ENCODE assay signal across 14 cellular contexts in genomic region chr18:63255435-63255834, GRCh38.
DNase-seq lines count a peak whose midpoint lies in the region; ATAC-seq and TF ChIP-seq lines count a peak whose summit lies in the region.
"Had no signal": no experiment of that assay in that cellular context is flagged by ENCODE, and none has a peak within 500 bp of the region (broad histone marks: within the 10 kb centered on the region; RNA-seq: fewer than 3 reads in every experiment).

No MANE protein-coding gene starts in this region.

- H3K4me3 ChIP-seq in MM.1S (ENCODE audit: low read length), result no peak overlapping the region
- H3K4me3 ChIP-seq: mucosa of descending colon, right lobe of liver, SJSA1, tibial artery had no signal

- no peak overlapping the region for H3K9ac ChIP-seq in MM.1S (ENCODE audit: low read length)

- no peaks in the 10 kb centered on the region for H3K27me3 Mint-ChIP-seq in activated T-cell treated with anti-CD3 and anti-CD28 coated beads, Interleukin-2, amount 50 U/mL, for 24 hours
- no peaks in the 10 kb centered on the region for H3K27me3 Mint-ChIP-seq in activated T-cell treated with anti-CD3 and anti-CD28 coated beads, Interleukin-2, amount 50 U/mL, for 4 hours (ENCODE audit: low read depth)
- H3K27me3 Mint-ChIP-seq: activated CD4-positive, alpha-beta T cell treated with anti-CD3 and anti-CD28 coated beads for 36 hours had no signal

- TF ChIP-seq CTCF in MM.1S (IDR thresholded peaks at IDR 0.05; ENCODE audit: low read length), result no peak

- H3K27ac Mint-ChIP-seq in activated T-cell treated with anti-CD3 and anti-CD28 coated beads, Interleukin-2, amount 50 U/mL, for 24 hours, result peak overlapping the region; percentile 42
- peak overlapping the region; percentile 86 for H3K27ac Mint-ChIP-seq in stimulated activated effector memory CD8-positive, alpha-beta T cell treated with anti-CD3 and anti-CD28 coated beads, Interleukin-12 subunit alpha, Interleukin-12 subunit beta, amount 100 ng/mL, for 72 hours
- H3K27ac Mint-ChIP-seq: activated CD4-positive, alpha-beta T cell treated with anti-CD3 and anti-CD28 coated beads for 36 hours had no signal

- peaks cover 9% of the 10 kb centered on the region for H3K9me3 Mint-ChIP-seq in activated T-cell treated with anti-CD3 and anti-CD28 coated beads, Interleukin-2, amount 50 U/mL, for 24 hours
- peaks cover 4% of the 10 kb centered on the region for H3K9me3 Mint-ChIP-seq in activated T-cell treated with anti-CD3 and anti-CD28 coated beads, Interleukin-2, amount 50 U/mL, for 4 hours
- H3K9me3 Mint-ChIP-seq in stimulated activated effector memory CD8-positive, alpha-beta T cell treated with anti-CD3 and anti-CD28 coated beads, Interleukin-12 subunit alpha, Interleukin-12 subunit beta, amount 100 ng/mL, for 72 hours, result peaks cover 3% of the 10 kb centered on the region

- H3K4me2 ChIP-seq in MM.1S (ENCODE audit: low read depth, low read length), result no peak overlapping the region

- peaks cover 31% of the 10 kb centered on the region for H3K4me1 ChIP-seq in MM.1S (ENCODE audit: low read length)
- H3K4me1 ChIP-seq: right lobe of liver had no signal

- H3K9me3 ChIP-seq in MM.1S (replicated peaks; ENCODE audit: insufficient read depth, low read length), result no peaks in the 10 kb centered on the region
- H3K9me3 ChIP-seq: mucosa of descending colon, right lobe of liver, SJSA1, tibial artery had no signal

- no peak for DNase-seq in activated T-cell treated with anti-CD3 and anti-CD28 coated beads, Interleukin-2, amount 50 U/mL, for 24 hours
- no peak for DNase-seq in activated T-cell treated with anti-CD3 and anti-CD28 coated beads, Interleukin-2, amount 50 U/mL, for 4 hours
- DNase-seq in MM.1S, result peak; percentile 26
- DNase-seq in stimulated activated effector memory CD8-positive, alpha-beta T cell treated with anti-CD3 and anti-CD28 coated beads, Interleukin-12 subunit alpha, Interleukin-12 subunit beta, amount 100 ng/mL, for 72 hours (ENCODE audit: low spot score in 2 of 2), result no peak
- DNase-seq in activated CD4-positive, alpha-beta T cell treated with anti-CD3 and anti-CD28 coated beads for 4 hours, result no peak
- DNase-seq in RKO (ENCODE audit: low spot score), result no peak
- DNase-seq in NCI-H146 treated with DMSO at 0.1 percent for 48 hours (lab: John Stamatoyannopoulos, UW; ENCODE audit: unreplicated experiment), result no peak
- DNase-seq: activated CD4-positive, alpha-beta T cell treated with anti-CD3 and anti-CD28 coated beads for 36 hours; mucosa of descending colon; NCI-H1105; right lobe of liver; tibial artery had no signal

- no peaks in the 10 kb centered on the region for H3K9me2 ChIP-seq in MM.1S (replicated peaks; ENCODE audit: insufficient read depth, low read length)

- no peak for ATAC-seq in activated T-cell treated with anti-CD3 and anti-CD28 coated beads, Interleukin-2, amount 50 U/mL, for 4 hours
- peak; percentile 59 for ATAC-seq in GM21619 (IDR thresholded peaks at IDR 0.05; ENCODE audit: unreplicated experiment)
- ATAC-seq in stimulated activated effector memory CD8-positive, alpha-beta T cell treated with anti-CD3 and anti-CD28 coated beads, Interleukin-12 subunit alpha, Interleukin-12 subunit beta, amount 100 ng/mL, for 72 hours, result no peak
- ATAC-seq: activated CD4-positive, alpha-beta T cell treated with anti-CD3 and anti-CD28 coated beads for 36 hours; mucosa of descending colon; right lobe of liver had no signal

- H3K27ac ChIP-seq in MM.1S (ENCODE audit: low read length), result peak overlapping the region; percentile 97; the same call in 1 of the 2 replicates
- H3K27ac ChIP-seq: right lobe of liver, SJSA1, tibial artery had no signal

- peaks cover 83% of the 10 kb centered on the region for H3K4me1 Mint-ChIP-seq in activated T-cell treated with anti-CD3 and anti-CD28 coated beads, Interleukin-2, amount 50 U/mL, for 24 hours (ENCODE audit: low read depth)
- peaks cover 79% of the 10 kb centered on the region for H3K4me1 Mint-ChIP-seq in activated T-cell treated with anti-CD3 and anti-CD28 coated beads, Interleukin-2, amount 50 U/mL, for 4 hours (ENCODE audit: low read depth)
- peaks cover 74% of the 10 kb centered on the region for H3K4me1 Mint-ChIP-seq in stimulated activated effector memory CD8-positive, alpha-beta T cell treated with anti-CD3 and anti-CD28 coated beads, Interleukin-12 subunit alpha, Interleukin-12 subunit beta, amount 100 ng/mL, for 72 hours

- peaks cover 73% of the 10 kb centered on the region for H3K79me2 ChIP-seq in MM.1S (ENCODE audit: low read length)

- no peaks in the 10 kb centered on the region for H3K27me3 ChIP-seq in MM.1S (replicated peaks; ENCODE audit: insufficient read depth, low read length)
- H3K27me3 ChIP-seq: right lobe of liver, SJSA1, tibial artery had no signal

- H3K4me3 Mint-ChIP-seq in activated T-cell treated with anti-CD3 and anti-CD28 coated beads, Interleukin-2, amount 50 U/mL, for 24 hours, result no peak overlapping the region
- no peak overlapping the region for H3K4me3 Mint-ChIP-seq in activated T-cell treated with anti-CD3 and anti-CD28 coated beads, Interleukin-2, amount 50 U/mL, for 4 hours
- H3K4me3 Mint-ChIP-seq in stimulated activated effector memory CD8-positive, alpha-beta T cell treated with anti-CD3 and anti-CD28 coated beads, Interleukin-12 subunit alpha, Interleukin-12 subunit beta, amount 100 ng/mL, for 72 hours, result peak overlapping the region; percentile 38
- H3K4me3 Mint-ChIP-seq: activated CD4-positive, alpha-beta T cell treated with anti-CD3 and anti-CD28 coated beads for 36 hours had no signal

- no peaks in the 10 kb centered on the region for H3K36me3 ChIP-seq in MM.1S (replicated peaks; ENCODE audit: insufficient read depth, low read length)
- H3K36me3 ChIP-seq: right lobe of liver, SJSA1, tibial artery had no signal

- H3F3A ChIP-seq in MM.1S (ENCODE audit: insufficient read depth, low read length), result peaks cover 31% of the 10 kb centered on the region

- peaks cover 83% of the 10 kb centered on the region for H3K36me3 Mint-ChIP-seq in activated T-cell treated with anti-CD3 and anti-CD28 coated beads, Interleukin-2, amount 50 U/mL, for 24 hours (ENCODE audit: low read depth)
- peaks cover 49% of the 10 kb centered on the region for H3K36me3 Mint-ChIP-seq in activated T-cell treated with anti-CD3 and anti-CD28 coated beads, Interleukin-2, amount 50 U/mL, for 4 hours (ENCODE audit: insufficient read depth)
- H3K36me3 Mint-ChIP-seq in stimulated activated effector memory CD8-positive, alpha-beta T cell treated with anti-CD3 and anti-CD28 coated beads, Interleukin-12 subunit alpha, Interleukin-12 subunit beta, amount 100 ng/mL, for 72 hours, result peaks cover 25% of the 10 kb centered on the region

- H2AFZ ChIP-seq in MM.1S (ENCODE audit: low read length), result no peak overlapping the region

- no peaks in the 10 kb centered on the region for H4K20me1 ChIP-seq in MM.1S (ENCODE audit: insufficient read depth, low read length)
